Comparison of ENCODE assay signal across 16 cellular contexts in the genomic region with DNA sequence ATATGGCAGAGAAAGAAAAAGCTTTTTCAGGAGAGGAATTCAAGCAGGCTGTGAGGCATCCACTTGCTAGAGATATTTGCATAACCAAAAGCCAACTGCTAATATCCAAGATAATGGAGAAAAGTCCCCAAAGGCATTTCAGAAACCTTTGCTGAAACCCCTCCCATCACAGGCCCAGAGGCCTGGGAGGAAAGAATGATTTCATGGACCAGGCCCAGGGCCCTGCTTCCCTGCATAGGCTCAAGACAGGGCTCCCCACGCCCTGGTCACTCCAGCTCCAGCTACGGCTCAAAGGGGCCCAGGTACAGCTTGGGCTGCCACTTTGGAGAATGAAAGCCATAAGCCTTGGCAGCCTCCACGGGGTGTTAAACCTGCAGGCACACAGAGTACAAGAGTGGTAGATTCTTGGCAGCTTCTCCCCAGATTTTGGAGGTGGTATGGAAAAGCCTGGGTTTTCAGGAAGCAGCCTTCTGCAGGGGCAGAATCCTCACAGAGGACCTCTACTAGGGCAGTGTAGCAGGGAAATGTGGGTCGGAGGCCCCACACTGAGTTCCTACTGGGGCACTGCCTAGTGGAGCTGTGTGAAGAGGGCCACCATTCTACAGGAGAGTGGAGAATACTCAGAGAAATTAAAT. TPM values are rescaled to one million over a fixed set of nuclear protein-coding genes. Genes with fewer than 3 reads are reported as not detected.
DNase-seq lines count a peak whose midpoint lies in the region; ATAC-seq and TF ChIP-seq lines count a peak whose summit lies in the region.
"Had no signal": no experiment of that assay in that cellular context is flagged by ENCODE, and none has a peak within 500 bp of the region (broad histone marks: within the 10 kb centered on the region; RNA-seq: fewer than 3 reads in every experiment).

No MANE protein-coding gene starts in this region.

- H2AK5ac ChIP-seq in mesenchymal stem cell (ENCODE audit: low read length, severe bottlenecking), result no peak overlapping the region

- H2BK12ac ChIP-seq in mesenchymal stem cell (ENCODE audit: low read length in 2 of 2), result no peak overlapping the region

- no peak overlapping the region for H2BK15ac ChIP-seq in mesenchymal stem cell (ENCODE audit: low read depth, poor library complexity, severe bottlenecking)

- H4K91ac ChIP-seq in mesenchymal stem cell (ENCODE audit: low read length), result peak overlapping the region; percentile 27

- no peak overlapping the region for H3K4ac ChIP-seq in mesenchymal stem cell (ENCODE audit: low read depth in 1 of 2, low read length in 2 of 2)

- no peak overlapping the region for H3K18ac ChIP-seq in mesenchymal stem cell (ENCODE audit: low read depth in 1 of 2, low read length in 2 of 2)

- H3K27ac Mint-ChIP-seq in endodermal cell, result no peak overlapping the region

- H3K4me2 ChIP-seq in DND-41 (ENCODE audit: insufficient read depth, low read length) (no peak overlapping the region), mesenchymal stem cell (ENCODE audit: low read length, poor library complexity, severe bottlenecking) (no peak overlapping the region)

- peaks cover 6% of the 10 kb centered on the region for H3K4me1 Mint-ChIP-seq in endodermal cell

- no peak overlapping the region for H3K4me3 Mint-ChIP-seq in endodermal cell
- H3K4me3 Mint-ChIP-seq: CD4-positive, alpha-beta memory T cell had no signal

- no peaks in the 10 kb centered on the region for H3K27me3 ChIP-seq in DND-41 (ENCODE audit: insufficient read depth, low read length, poor library complexity)
- no peaks in the 10 kb centered on the region for H3K27me3 ChIP-seq in endodermal cell (ENCODE audit: control insufficient read depth, insufficient read depth, low read length, poor library complexity, severe bottlenecking)
- no peaks in the 10 kb centered on the region for H3K27me3 ChIP-seq in mesenchymal stem cell (ENCODE audit: control insufficient read depth in 1 of 2, insufficient read depth in 1 of 2, low read length in 2 of 2)

- H2AFZ ChIP-seq in DND-41 (ENCODE audit: low read depth, low read length) (0 out of 2 replicates have a peak overlapping the region, but pooled peaks have one; percentile 10), mesenchymal stem cell (ENCODE audit: low read depth, low read length) (no peak overlapping the region)

- TF ChIP-seq CTCF in DND-41 (IDR thresholded peaks at IDR 0.05; ENCODE audit: borderline replicate concordance, extremely low read depth, low read length, poor library complexity, severe bottlenecking), result no peak
- TF ChIP-seq CTCF in endodermal cell (conservative IDR thresholded peaks at IDR 0.05), result no peak

- H3K27ac ChIP-seq in DND-41 (ENCODE audit: low read length), result no peak overlapping the region
- no peak overlapping the region for H3K27ac ChIP-seq in endodermal cell (ENCODE audit: low read depth, low read length)
- H3K27ac ChIP-seq in mesenchymal stem cell (ENCODE audit: low read length, poor library complexity, severe bottlenecking), result no peak overlapping the region

- peaks cover 13% of the 10 kb centered on the region for H3K4me1 ChIP-seq in DND-41 (ENCODE audit: insufficient read depth, low read length)
- peaks cover 3% of the 10 kb centered on the region for H3K4me1 ChIP-seq in endodermal cell (ENCODE audit: control insufficient read depth, insufficient read depth, low read length)
- no peaks in the 10 kb centered on the region for H3K4me1 ChIP-seq in mesenchymal stem cell (ENCODE audit: control insufficient read depth, insufficient read depth, low read depth, low read length)

- H3K79me1 ChIP-seq in mesenchymal stem cell (replicated peaks; ENCODE audit: low read length, poor library complexity, severe bottlenecking), result no peaks in the 10 kb centered on the region

- WGBS in endodermal cell (ENCODE audit: insufficient coverage in 1 of 2, insufficient read length in 1 of 2), 2 experiments, result 86 to 95% methylated on average over 3 to 4 of the region's 4 CpGs
- WGBS in mesenchymal stem cell, result 73% methylated on average over 4 of the region's 4 CpGs

- no peak for DNase-seq in DND-41
- DNase-seq in endodermal cell, result no peak
- DNase-seq in mesenchymal stem cell, result no peak
- DNase-seq in activated CD4-positive, alpha-beta T cell treated with anti-CD3 and anti-CD28 coated beads, Interleukin-2, amount 50 U/mL, for 4 hours, result no peak
- DNase-seq: 8988T; C1 segment of cervical spinal cord; CD4-positive, alpha-beta memory T cell; COR-L47; DMS153; EL; GDM1; H7; HCEC 1CT had no signal

- H3K36me3 Mint-ChIP-seq in endodermal cell (ENCODE audit: low read depth), result peaks cover 5% of the 10 kb centered on the region

- no peak overlapping the region for H3K4me3 ChIP-seq in DND-41 (ENCODE audit: low read depth in 1 of 2, low read length in 2 of 2)
- H3K4me3 ChIP-seq in endodermal cell (ENCODE audit: low read length), result peak overlapping the region; percentile 31
- H3K4me3 ChIP-seq in mesenchymal stem cell (ENCODE audit: insufficient read depth in 1 of 2, low read depth in 1 of 2, low read length in 2 of 2), result peak overlapping the region in 1 of 2 experiments; percentile 16
- H3K4me3 ChIP-seq: GM12878 had no signal

- ATAC-seq in DND-41 (ENCODE audit: insufficient read depth, low read depth), result no peak
- ATAC-seq in HG03520 (IDR thresholded peaks at IDR 0.05; ENCODE audit: unreplicated experiment), result no peak
- no peak for ATAC-seq in GM18511 (IDR thresholded peaks at IDR 0.05; ENCODE audit: unreplicated experiment)
- ATAC-seq: GM12878 had no signal

- no peak overlapping the region for H4K8ac ChIP-seq in mesenchymal stem cell (ENCODE audit: low read length)

- H3K36me3 ChIP-seq in DND-41 (ENCODE audit: insufficient read depth, low read length), result no peaks in the 10 kb centered on the region
- no peaks in the 10 kb centered on the region for H3K36me3 ChIP-seq in endodermal cell (ENCODE audit: control insufficient read depth, insufficient read depth, low read length)
- peaks cover 0 to 26% of the 10 kb centered on the region in 2 experiments for H3K36me3 ChIP-seq in mesenchymal stem cell (ENCODE audit: control insufficient read depth in 1 of 2, insufficient read depth in 2 of 2, low read depth in 1 of 2, low read length in 2 of 2)

- H3K9me3 ChIP-seq in DND-41 (ENCODE audit: insufficient read depth, low read length, severe bottlenecking), result peaks cover 11% of the 10 kb centered on the region
- peaks cover 36% of the 10 kb centered on the region for H3K9me3 ChIP-seq in endodermal cell (ENCODE audit: control insufficient read depth, low read length)
- H3K9me3 ChIP-seq in mesenchymal stem cell (ENCODE audit: control insufficient read depth, low read length), result peaks cover 21% of the 10 kb centered on the region

- no peak overlapping the region for H2BK5ac ChIP-seq in mesenchymal stem cell (ENCODE audit: low read depth, low read length, poor library complexity, severe bottlenecking)

- H3K79me2 ChIP-seq in DND-41 (ENCODE audit: insufficient read depth, low read length), result no peaks in the 10 kb centered on the region

- H3K9ac ChIP-seq in DND-41 (ENCODE audit: low read depth, low read length), result no peak overlapping the region
- no peak overlapping the region for H3K9ac ChIP-seq in endodermal cell (ENCODE audit: extremely low read depth, low read length, poor library complexity, severe bottlenecking)
- H3K9ac ChIP-seq in mesenchymal stem cell (ENCODE audit: low read length), result no peak overlapping the region

- no peak overlapping the region for H2BK120ac ChIP-seq in mesenchymal stem cell (ENCODE audit: low read depth, low read length)

- H3K9me3 Mint-ChIP-seq in endodermal cell, result peaks cover 36% of the 10 kb centered on the region

- peaks cover 5% of the 10 kb centered on the region for H3K27me3 Mint-ChIP-seq in endodermal cell (ENCODE audit: insufficient read depth)
- H3K27me3 Mint-ChIP-seq: CD4-positive, alpha-beta memory T cell had no signal

- H4K20me1 ChIP-seq in DND-41 (ENCODE audit: insufficient read depth, low read length), result no peaks in the 10 kb centered on the region

- H3K14ac ChIP-seq in mesenchymal stem cell (ENCODE audit: low read length in 2 of 2), result no peak overlapping the region

- no peak overlapping the region for H3K23ac ChIP-seq in mesenchymal stem cell (ENCODE audit: low read length in 2 of 2)

RNA-seq across cellular contexts. Expression of a gene that starts 5.6 kb away (rescaled TPM):
- 10 to 100 TPM; 39.5 to 46.4 TPM for total RNA-seq in endodermal cell
- 45.8 TPM for polyA plus RNA-seq in endodermal cell (2013, experiment 1 of 2)
- 40.9 TPM for polyA plus RNA-seq in endodermal cell (2013, experiment 2 of 2)
- polyA plus RNA-seq in mesenchymal stem cell (2013, experiment 1 of 2), result 143 TPM
- polyA plus RNA-seq in mesenchymal stem cell (2013, experiment 2 of 2), result 145 TPM
